ENCODE assay signal across 1 cellular context in the genomic region with DNA sequence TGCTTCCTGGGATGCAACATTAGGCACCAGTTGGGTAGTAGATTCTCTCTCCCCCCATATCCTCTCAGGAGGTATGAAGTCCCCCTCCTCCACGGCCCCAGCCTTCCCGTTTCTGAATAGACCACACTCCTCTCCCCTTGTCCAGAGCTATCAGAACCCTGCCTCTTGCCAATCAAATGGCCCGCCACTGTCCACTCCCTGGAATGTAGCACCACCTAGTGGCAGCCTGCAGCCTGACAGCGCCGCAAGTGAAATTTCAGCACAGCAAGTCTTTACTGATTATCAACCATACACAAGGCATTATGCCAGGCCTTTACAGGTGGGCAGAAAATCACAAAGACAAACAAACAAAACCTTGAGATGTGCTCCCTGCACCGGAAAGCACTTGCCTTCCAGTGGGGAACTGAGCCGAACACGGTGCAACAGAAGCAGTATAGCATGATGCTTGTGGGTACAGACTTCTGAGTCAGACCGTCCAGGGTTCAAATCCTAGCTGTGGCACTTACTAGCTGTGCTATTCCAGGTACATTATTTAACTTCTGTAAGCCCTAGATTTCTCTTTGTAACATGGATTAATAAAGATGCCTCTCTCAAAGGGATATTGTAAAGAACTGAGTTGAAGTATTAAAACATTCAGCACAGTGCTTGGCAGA.
TF ChIP-seq lines count a peak whose summit lies in the region.

No MANE protein-coding gene starts in this region.

TF ChIP-seq in GM23338, 12 proteins besides CTCF, POLR2A, EP300 and RAD21 (continued from another document):
- TF ChIP-seq, protein P1, sequence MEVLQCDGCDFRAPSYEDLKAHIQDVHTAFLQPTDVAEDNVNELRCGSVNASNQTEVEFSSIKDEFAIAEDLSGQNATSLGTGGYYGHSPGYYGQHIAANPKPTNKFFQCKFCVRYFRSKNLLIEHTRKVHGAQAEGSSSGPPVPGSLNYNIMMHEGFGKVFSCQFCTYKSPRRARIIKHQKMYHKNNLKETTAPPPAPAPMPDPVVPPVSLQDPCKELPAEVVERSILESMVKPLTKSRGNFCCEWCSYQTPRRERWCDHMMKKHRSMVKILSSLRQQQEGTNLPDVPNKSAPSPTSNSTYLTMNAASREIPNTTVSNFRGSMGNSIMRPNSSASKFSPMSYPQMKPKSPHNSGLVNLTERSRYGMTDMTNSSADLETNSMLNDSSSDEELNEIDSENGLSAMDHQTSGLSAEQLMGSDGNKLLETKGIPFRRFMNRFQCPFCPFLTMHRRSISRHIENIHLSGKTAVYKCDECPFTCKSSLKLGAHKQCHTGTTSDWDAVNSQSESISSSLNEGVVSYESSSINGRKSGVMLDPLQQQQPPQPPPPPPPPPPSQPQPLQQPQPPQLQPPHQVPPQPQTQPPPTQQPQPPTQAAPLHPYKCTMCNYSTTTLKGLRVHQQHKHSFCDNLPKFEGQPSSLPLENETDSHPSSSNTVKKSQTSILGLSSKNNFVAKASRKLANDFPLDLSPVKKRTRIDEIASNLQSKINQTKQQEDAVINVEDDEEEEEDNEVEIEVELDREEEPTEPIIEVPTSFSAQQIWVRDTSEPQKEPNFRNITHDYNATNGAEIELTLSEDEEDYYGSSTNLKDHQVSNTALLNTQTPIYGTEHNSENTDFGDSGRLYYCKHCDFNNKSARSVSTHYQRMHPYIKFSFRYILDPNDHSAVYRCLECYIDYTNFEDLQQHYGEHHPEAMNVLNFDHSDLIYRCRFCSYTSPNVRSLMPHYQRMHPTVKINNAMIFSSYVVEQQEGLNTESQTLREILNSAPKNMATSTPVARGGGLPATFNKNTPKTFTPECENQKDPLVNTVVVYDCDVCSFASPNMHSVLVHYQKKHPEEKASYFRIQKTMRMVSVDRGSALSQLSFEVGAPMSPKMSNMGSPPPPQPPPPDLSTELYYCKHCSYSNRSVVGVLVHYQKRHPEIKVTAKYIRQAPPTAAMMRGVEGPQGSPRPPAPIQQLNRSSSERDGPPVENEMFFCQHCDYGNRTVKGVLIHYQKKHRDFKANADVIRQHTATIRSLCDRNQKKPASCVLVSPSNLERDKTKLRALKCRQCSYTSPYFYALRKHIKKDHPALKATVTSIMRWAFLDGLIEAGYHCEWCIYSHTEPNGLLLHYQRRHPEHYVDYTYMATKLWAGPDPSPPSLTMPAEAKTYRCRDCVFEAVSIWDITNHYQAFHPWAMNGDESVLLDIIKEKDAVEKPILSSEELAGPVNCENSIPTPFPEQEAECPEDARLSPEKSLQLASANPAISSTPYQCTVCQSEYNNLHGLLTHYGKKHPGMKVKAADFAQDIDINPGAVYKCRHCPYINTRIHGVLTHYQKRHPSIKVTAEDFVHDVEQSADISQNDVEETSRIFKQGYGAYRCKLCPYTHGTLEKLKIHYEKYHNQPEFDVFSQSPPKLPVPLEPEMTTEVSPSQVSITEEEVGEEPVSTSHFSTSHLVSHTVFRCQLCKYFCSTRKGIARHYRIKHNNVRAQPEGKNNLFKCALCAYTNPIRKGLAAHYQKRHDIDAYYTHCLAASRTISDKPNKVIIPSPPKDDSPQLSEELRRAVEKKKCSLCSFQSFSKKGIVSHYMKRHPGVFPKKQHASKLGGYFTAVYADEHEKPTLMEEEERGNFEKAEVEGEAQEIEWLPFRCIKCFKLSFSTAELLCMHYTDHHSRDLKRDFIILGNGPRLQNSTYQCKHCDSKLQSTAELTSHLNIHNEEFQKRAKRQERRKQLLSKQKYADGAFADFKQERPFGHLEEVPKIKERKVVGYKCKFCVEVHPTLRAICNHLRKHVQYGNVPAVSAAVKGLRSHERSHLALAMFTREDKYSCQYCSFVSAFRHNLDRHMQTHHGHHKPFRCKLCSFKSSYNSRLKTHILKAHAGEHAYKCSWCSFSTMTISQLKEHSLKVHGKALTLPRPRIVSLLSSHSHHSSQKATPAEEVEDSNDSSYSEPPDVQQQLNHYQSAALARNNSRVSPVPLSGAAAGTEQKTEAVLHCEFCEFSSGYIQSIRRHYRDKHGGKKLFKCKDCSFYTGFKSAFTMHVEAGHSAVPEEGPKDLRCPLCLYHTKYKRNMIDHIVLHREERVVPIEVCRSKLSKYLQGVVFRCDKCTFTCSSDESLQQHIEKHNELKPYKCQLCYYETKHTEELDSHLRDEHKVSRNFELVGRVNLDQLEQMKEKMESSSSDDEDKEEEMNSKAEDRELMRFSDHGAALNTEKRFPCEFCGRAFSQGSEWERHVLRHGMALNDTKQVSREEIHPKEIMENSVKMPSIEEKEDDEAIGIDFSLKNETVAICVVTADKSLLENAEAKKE (CRISPR knock-in tag; IDR thresholded peaks at IDR 0.05), result no peak
- TF ChIP-seq POLR2AphosphoS5 (IDR thresholded peaks at IDR 0.05; ENCODE audit: low read depth), result no peak
